Comparison of ENCODE assay signal across 7 cellular contexts in genomic region chr10:87342704-87343258, GRCh38. TPM values are rescaled to one million over a fixed set of nuclear protein-coding genes. Genes with fewer than 3 reads are reported as not detected.
A peak's percentile ranks its signal among the peaks of the same experiment; 100 is the strongest.
DNase-seq lines count a peak whose midpoint lies in the region; ATAC-seq and TF ChIP-seq lines count a peak whose summit lies in the region.
"Not testable (repeated sequence)": the region's sequence is repeated elsewhere in the genome, so short reads cannot be mapped to it uniquely, and the experiment has no call there.

No MANE protein-coding gene starts in this region.

- WGBS in iPS DF 6.9 (ENCODE audit: insufficient coverage, insufficient read length) = no CpG with 5 or more reads among the region's 65 CpGs
- WGBS in sigmoid colon, 2 donors = 0% methylated on average over 61 of the region's 65 CpGs

- not testable (repeated sequence) for H3K27ac ChIP-seq in iPS DF 6.9 (ENCODE audit: low read length)
- peak overlapping the region; percentile 85 to 89 (median 86) for H3K27ac ChIP-seq in sigmoid colon

- H3K9me3 ChIP-seq in iPS DF 6.9 (ENCODE audit: control insufficient read depth, insufficient read depth, low read length); sigmoid colon: not testable (repeated sequence)

- DNase-seq in NCI-H2081 (lab: John Stamatoyannopoulos, UW) (peak; percentile 64 to 66), UCSD-AML1 (lab: John Stamatoyannopoulos, UW; ENCODE audit: unreplicated experiment) (peak; percentile 87), astrocyte of the hippocampus (ENCODE audit: low read depth, low spot score) (peak; percentile 94), iPS DF 6.9 (ENCODE audit: low read depth, low spot score) (peak; percentile 11), sigmoid colon (peak; percentile 89)

- intact Hi-C loops in sigmoid colon (cut with DNase I) = not testable (repeated sequence)

- H3K4me1 ChIP-seq in iPS DF 6.9 (ENCODE audit: control insufficient read depth, insufficient read depth, low read length) = not testable (repeated sequence)
- peaks cover 0 to 18% (median 13%) of the 10 kb centered on the region in 4 donors for H3K4me1 ChIP-seq in sigmoid colon

- not testable (repeated sequence) for TF ChIP-seq EP300 in sigmoid colon (IDR thresholded peaks at IDR 0.05)

- TF ChIP-seq CTCF in sigmoid colon (IDR thresholded peaks at IDR 0.05) = peak in 3 of 4 experiments; percentile 27 to 47 (median 37)

- ATAC-seq in GM18508 (IDR thresholded peaks at IDR 0.05; ENCODE audit: insufficient read depth, unreplicated experiment) = peak; percentile 53
- ATAC-seq in HG02981 (IDR thresholded peaks at IDR 0.05; ENCODE audit: unreplicated experiment) = peak; percentile 73

- peak overlapping the region; percentile 60; the same call in 1 of the 2 replicates for H3K4me3 ChIP-seq in iPS DF 6.9 (ENCODE audit: low read length)
- H3K4me3 ChIP-seq in sigmoid colon = peak overlapping the region; percentile 54 to 60 (median 57)

- not testable (repeated sequence) for H3K36me3 ChIP-seq in iPS DF 6.9 (ENCODE audit: control insufficient read depth, insufficient read depth, low read length); sigmoid colon

- peak in 1 of 2 donors; percentile 10 for TF ChIP-seq POLR2A in sigmoid colon (IDR thresholded peaks at IDR 0.05)

- H3K27me3 ChIP-seq in iPS DF 6.9 (ENCODE audit: control insufficient read depth, insufficient read depth, low read length); sigmoid colon: not testable (repeated sequence)

RNA-seq across cellular contexts. Expression of gene NUTM2D, which starts 14.8 kb away (rescaled TPM):
- total RNA-seq in sigmoid colon = 1 to 10 TPM; 1.1 to 3.3 (median 1.5) TPM
- polyA plus RNA-seq in sigmoid colon = 10 to 100 TPM in 1 of 3 donors, 1 to 10 TPM in 2; 5.4 to 17.1 (median 7.2) TPM

Comparison
In these comparisons a context has a peak if more than half of its experiments do, and no peak if none do; other contexts are left out.
1. DNase-seq: peak in every context shown above with its lines; median percentile 94 in astrocyte of the hippocampus; 89 in sigmoid colon; 87 in UCSD-AML1; 65 in NCI-H2081; 11 in iPS DF 6.9.